In the genomic region with DNA sequence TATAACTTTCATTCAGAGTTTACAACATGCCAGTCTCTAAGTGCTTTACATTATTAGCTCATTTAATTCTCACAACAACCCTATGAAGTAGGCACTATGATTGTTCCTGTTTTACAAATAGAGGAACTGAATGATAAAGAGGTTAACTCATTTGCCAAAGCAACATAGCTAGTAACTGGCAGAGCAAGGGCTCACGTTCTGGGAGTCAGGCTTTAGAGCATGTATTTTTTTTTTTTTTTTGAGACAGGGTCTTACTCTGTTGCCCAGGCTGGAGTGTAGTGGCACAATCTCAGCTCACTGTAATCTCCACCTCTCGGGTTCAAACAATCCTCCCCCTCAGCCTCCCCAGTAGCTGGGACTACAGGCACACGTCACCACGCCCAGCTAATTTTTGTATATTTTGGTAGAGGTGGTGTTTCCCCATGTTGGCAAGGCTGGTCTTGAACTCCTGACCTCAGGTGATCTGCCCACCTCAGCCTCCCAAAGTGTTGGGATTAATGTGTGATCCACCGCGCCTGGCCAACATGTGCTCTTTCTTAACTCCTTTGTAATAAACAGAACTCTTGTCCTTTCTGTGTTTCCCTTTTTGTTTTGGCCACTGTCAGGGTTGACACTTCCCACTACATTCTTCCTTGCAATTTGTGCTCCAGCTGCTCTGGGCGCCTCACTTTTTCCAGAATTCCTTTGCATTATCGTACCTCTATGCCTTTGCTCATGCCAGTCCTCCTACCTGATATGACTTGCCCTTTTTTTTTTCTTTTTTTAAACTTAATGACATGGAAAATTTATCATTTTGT, we compare ENCODE assay signal across 10 cellular contexts. TPM values are rescaled to one million over a fixed set of nuclear protein-coding genes. Genes with fewer than 3 reads are reported as not detected.
A peak's percentile ranks its signal among the peaks of the same experiment; 100 is the strongest.
DNase-seq lines count a peak whose midpoint lies in the region; ATAC-seq lines count a peak whose summit lies in the region.
"Had no signal": no experiment of that assay in that cellular context is flagged by ENCODE, and none has a peak within 500 bp of the region (broad histone marks: within the 10 kb centered on the region; RNA-seq: fewer than 3 reads in every experiment).

No MANE protein-coding gene starts in this region.

- no CpG with 5 or more reads among the region's 8 CpGs for WGBS in neuronal stem cell (ENCODE audit: extremely low coverage in 2 of 2, insufficient read length in 2 of 2, insufficient replicate concordance in 1 of 2), 2 donors

- H2BK5ac ChIP-seq in neuronal stem cell (ENCODE audit: low read length): no peak overlapping the region

- no peak overlapping the region for H2BK15ac ChIP-seq in neuronal stem cell (ENCODE audit: low read length)

- H4K91ac ChIP-seq in neuronal stem cell (ENCODE audit: low read depth, low read length, poor library complexity): no peak overlapping the region

- H2AK5ac ChIP-seq in neuronal stem cell (ENCODE audit: low read depth, low read length): no peak overlapping the region

- H2BK120ac ChIP-seq in neuronal stem cell (ENCODE audit: low read depth, low read length): no peak overlapping the region

- intact Hi-C loops in posterior cingulate gyrus (cut with DNase I): loop anchor here (10.0 kb wide), 1 partner anchor 58 kb away; no protein-coding TSS in a partner anchor

- H3K4me3 ChIP-seq in neuronal stem cell (ENCODE audit: low read length in 2 of 2): no peak overlapping the region

- peaks cover 27 to 35% of the 10 kb centered on the region in 2 donors for H3K4me1 ChIP-seq in neuronal stem cell (ENCODE audit: control insufficient read depth in 2 of 2, insufficient read depth in 1 of 2, low read depth in 1 of 2, low read length in 2 of 2)

- no peak overlapping the region for H3K9ac ChIP-seq in neuronal stem cell (ENCODE audit: low read depth, low read length, poor library complexity)

- H3K4me2 ChIP-seq in neuronal stem cell (ENCODE audit: insufficient read depth, low read length, poor library complexity, severe bottlenecking): no peak overlapping the region

- H3K4ac ChIP-seq in neuronal stem cell (ENCODE audit: low read length): no peak overlapping the region

- H3K27ac ChIP-seq in cingulate gyrus (ENCODE audit: low read depth, low read length) (peak overlapping the region; percentile 3), neuronal stem cell (replicated peaks; ENCODE audit: low read length) (no peak overlapping the region)

- no peaks in the 10 kb centered on the region for H3K27me3 ChIP-seq in neuronal stem cell (ENCODE audit: control insufficient read depth in 3 of 3, insufficient read depth in 3 of 3, low read depth in 1 of 3, low read length in 3 of 3)

- H2AFZ ChIP-seq in neuronal stem cell (ENCODE audit: low read length): peak overlapping the region; percentile 80

- no peak overlapping the region for H3K18ac ChIP-seq in neuronal stem cell (ENCODE audit: low read length)

- no peak overlapping the region for H2BK12ac ChIP-seq in neuronal stem cell (ENCODE audit: low read length)

- no peak overlapping the region for H4K8ac ChIP-seq in neuronal stem cell (ENCODE audit: low read depth, low read length)

- H3K14ac ChIP-seq in neuronal stem cell (ENCODE audit: low read length): no peak overlapping the region

- peak; percentile 57 for DNase-seq in CD1c-positive myeloid dendritic cell (ENCODE audit: extremely low spot score)
- peak; percentile 75 for DNase-seq in OCI-M1 (lab: John Stamatoyannopoulos, UW)
- DNase-seq in neuronal stem cell (ENCODE audit: low spot score): no peak
- DNase-seq in posterior cingulate gyrus: no peak
- no peak for DNase-seq in ecto neural progenitor cell (ENCODE audit: low spot score)
- DNase-seq: activated T-cell treated with anti-CD3 and anti-CD28 coated beads, Interleukin-2, amount 50 U/mL, for 4 hours; NCI-H524 treated with DMSO at 0.1 percent for 48 hours had no signal

- H3K36me3 ChIP-seq in neuronal stem cell (replicated peaks in 1 of 2; ENCODE audit: control insufficient read depth in 2 of 2, insufficient read depth in 2 of 2, low read length in 2 of 2): no peaks in the 10 kb centered on the region

- no peaks in the 10 kb centered on the region for H3K79me1 ChIP-seq in neuronal stem cell (ENCODE audit: low read depth, low read length)

- H3K9me3 ChIP-seq in neuronal stem cell (replicated peaks in 1 of 2; ENCODE audit: control insufficient read depth in 2 of 2, insufficient read depth in 1 of 2, low read depth in 1 of 2, low read length in 2 of 2): no peaks in the 10 kb centered on the region

- no peak overlapping the region for H3K23ac ChIP-seq in neuronal stem cell (ENCODE audit: low read depth, low read length, poor library complexity)

- no peak for ATAC-seq in HG03460 (IDR thresholded peaks at IDR 0.05; ENCODE audit: unreplicated experiment)
- ATAC-seq in GM21528 (IDR thresholded peaks at IDR 0.05; ENCODE audit: low FRiP score, unreplicated experiment): no peak
- ATAC-seq: activated T-cell treated with anti-CD3 and anti-CD28 coated beads, Interleukin-2, amount 50 U/mL, for 4 hours had no signal

RNA-seq across cellular contexts. Expression of a gene that starts 39.0 kb away (rescaled TPM):
- polyA plus RNA-seq in neuronal stem cell (2013, experiment 1 of 2): 32.6 TPM
- 32.9 TPM for polyA plus RNA-seq in neuronal stem cell (2013, experiment 2 of 2)

Comparison
In these comparisons a context has a peak if more than half of its experiments do, and no peak if none do; other contexts are left out.
1. DNase-seq: peak in CD1c-positive myeloid dendritic cell (single experiment) and OCI-M1 (single experiment); none in neuronal stem cell (single experiment), posterior cingulate gyrus (0 of 10) and ecto neural progenitor cell (single experiment).